In the genomic region with DNA sequence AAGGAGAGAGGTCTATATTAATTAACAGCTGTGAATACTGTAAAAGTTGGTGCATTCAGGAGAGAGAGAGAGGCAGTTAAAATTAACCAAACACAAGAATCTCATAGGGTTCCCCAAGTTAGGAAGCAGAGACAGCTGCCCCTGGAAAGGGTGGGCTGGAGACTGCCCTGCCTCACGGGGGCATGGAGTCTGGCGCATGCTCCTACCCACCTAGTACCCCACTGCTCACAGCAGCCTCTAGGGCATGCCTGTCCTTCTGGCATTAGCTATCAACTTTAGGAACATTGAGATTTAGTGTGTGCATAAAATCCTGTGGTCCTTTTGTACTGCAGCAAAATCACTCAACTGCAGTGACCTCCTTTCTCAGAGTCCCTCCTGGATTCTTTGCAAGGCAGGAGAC, we compare ENCODE assay signal across 22 cellular contexts.
"Had no signal": no experiment of that assay in that cellular context is flagged by ENCODE, and none has a peak within 500 bp of the region (broad histone marks: within the 10 kb centered on the region; RNA-seq: fewer than 3 reads in every experiment).

No MANE protein-coding gene starts in this region.

- H3K9me3 ChIP-seq: esophagus muscularis mucosa, gastroesophageal sphincter, heart left ventricle, left lung, lower lobe of right lung had no signal

- H2AFZ ChIP-seq: hepatocyte had no signal

- H3K36me3 ChIP-seq: esophagus muscularis mucosa, gastroesophageal sphincter, heart left ventricle, left lung, lower lobe of right lung had no signal

- ATAC-seq: foreskin keratinocyte, gastroesophageal sphincter, heart left ventricle, left colon, left lung, left ventricle myocardium superior, lower lobe of right lung had no signal

- DNase-seq: dermis blood vessel endothelial cell; dorsolateral prefrontal cortex; effector CD4-positive, alpha-beta T cell; effector memory CD4-positive, alpha-beta T cell; foreskin keratinocyte; heart left ventricle; immature natural killer cell; islet precursor cell; kidney; kidney glomerular epithelial cell; left colon; left lung; left ventricle myocardium superior; lower lobe of right lung; mesenchymal stem cell had no signal

- H3K79me2 ChIP-seq: hepatocyte had no signal

- H3K27ac ChIP-seq: coronary artery, dorsolateral prefrontal cortex, esophagus muscularis mucosa, foreskin keratinocyte, gastroesophageal sphincter, heart left ventricle, hepatocyte, left lung, lower lobe of right lung had no signal

- H3K27me3 ChIP-seq: esophagus muscularis mucosa, foreskin keratinocyte, gastroesophageal sphincter, heart left ventricle, left lung had no signal

- H3K4me3 ChIP-seq: coronary artery, dorsolateral prefrontal cortex, esophagus muscularis mucosa, gastroesophageal sphincter, heart left ventricle, hepatocyte, left lung, lower lobe of right lung had no signal

- H3K4me2 ChIP-seq: hepatocyte had no signal

- FAIRE-seq: colon, endothelial cell of umbilical vein, frontal cortex, kidney had no signal

- H3K4me1 ChIP-seq: esophagus muscularis mucosa, foreskin keratinocyte, gastroesophageal sphincter, heart left ventricle, left lung, lower lobe of right lung had no signal
